ENCODE assay signal across 8 cellular contexts in the genomic region with DNA sequence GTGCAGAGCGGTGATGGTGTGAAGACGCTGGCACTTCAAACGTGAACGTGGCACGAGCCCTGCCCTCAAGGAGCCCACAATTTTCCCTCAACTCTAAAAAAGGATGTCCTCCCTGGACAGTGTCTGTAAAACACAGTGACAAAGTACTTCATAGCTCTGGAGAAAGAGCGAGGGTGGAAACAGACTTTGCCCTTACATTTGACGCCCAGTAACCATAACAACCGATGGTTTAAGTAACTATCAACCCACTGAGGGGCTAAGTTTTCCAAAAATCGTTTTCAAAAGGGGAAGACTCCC. TPM values are rescaled to one million over a fixed set of nuclear protein-coding genes. Genes with fewer than 3 reads are reported as not detected.
DNase-seq lines count a peak whose midpoint lies in the region; ATAC-seq and TF ChIP-seq lines count a peak whose summit lies in the region.

No MANE protein-coding gene starts in this region.

- intact Hi-C loops in sigmoid colon (cut with DNase I) (loop anchor here (1.0 to 5.0 kb wide), 2 partner anchors 40 to 116 kb away; no protein-coding TSS in a partner anchor), posterior vena cava (cut with DNase I) (loop anchor here in 1 of 2 donors (10.0 kb wide), 1 partner anchor 117 kb away; no protein-coding TSS in a partner anchor)

- POLR2A ChIA-PET in SK-N-SH (lab: Yijun Ruan, JAX) = interaction anchor here (1.0 to 3.4 kb wide), 3 partner anchors 8 to 115 kb away, joined by 3 to 50 read pairs (median 3); no protein-coding TSS in a partner anchor

- no peak for TF ChIP-seq CTCF in GM23338 (conservative IDR thresholded peaks at IDR 0.05; ENCODE audit: low read depth in 2 of 2)
- TF ChIP-seq CTCF in SK-N-SH (IDR thresholded peaks at IDR 0.05) = no peak
- TF ChIP-seq CTCF in gastroesophageal sphincter (IDR thresholded peaks at IDR 0.05) = no peak
- TF ChIP-seq CTCF in sigmoid colon (IDR thresholded peaks at IDR 0.05) = no peak

- peak overlapping the region; percentile 95 for H3K4me2 ChIP-seq in GM23338
- peak overlapping the region; percentile 83 for H3K4me2 ChIP-seq in SK-N-SH

- peaks cover 4% of the 10 kb centered on the region; the same call in 1 of the 2 replicates for H3K9me2 ChIP-seq in GM23338 (ENCODE audit: insufficient read depth)
- H3K9me2 ChIP-seq in SK-N-SH = no peaks in the 10 kb centered on the region

- peaks cover 26% of the 10 kb centered on the region for H3K27me3 Mint-ChIP-seq in GM23338 (ENCODE audit: insufficient read depth, low read depth, poor library complexity)

- peak overlapping the region; percentile 76; the same call in 1 of the 2 replicates for H2AFZ ChIP-seq in GM23338
- H2AFZ ChIP-seq in SK-N-SH (ENCODE audit: low read depth) = peak overlapping the region; percentile 75

- H3K36me3 Mint-ChIP-seq in GM23338 (ENCODE audit: low read depth) = no peaks in the 10 kb centered on the region; the same call in 2 of the 3 replicates

- TF ChIP-seq POLR2A in gastroesophageal sphincter (IDR thresholded peaks at IDR 0.05) (no peak), sigmoid colon (IDR thresholded peaks at IDR 0.05) (no peak)

- DNase-seq in GM23338 (ENCODE audit: low spot score) (no peak), SK-N-SH (no peak), sigmoid colon (no peak), SIG-M5 (lab: John Stamatoyannopoulos, UW) (no peak), posterior vena cava (ENCODE audit: low spot score) (no peak)
- DNase-seq in stimulated activated CD4-positive, alpha-beta T cell treated with anti-CD3 and anti-CD28 coated beads, Interleukin-2, amount 100 ng/mL, for 48 hours = no peak

- H3K4me1 ChIP-seq in GM23338 (ENCODE audit: insufficient read depth) (peaks cover 11% of the 10 kb centered on the region; the same call in 1 of the 2 replicates), SK-N-SH (ENCODE audit: control insufficient read depth in 1 of 2, insufficient read depth in 2 of 2, low read depth in 1 of 2, low read length in 1 of 2) (peaks cover 25 to 36% of the 10 kb centered on the region in 2 experiments; a peak in 3 of 4 replicates), gastroesophageal sphincter (peaks cover 0 to 41% (median 11%) of the 10 kb centered on the region in 3 donors), sigmoid colon (peaks cover 0 to 38% (median 29%) of the 10 kb centered on the region in 4 donors)

- H3K4me3 ChIP-seq in GM23338 (peak overlapping the region; percentile 92), SK-N-SH (ENCODE audit: low read depth in 2 of 2, low read length in 1 of 2) (peak overlapping the region; percentile 84 to 91), gastroesophageal sphincter (peak overlapping the region; percentile 86 to 98), sigmoid colon (peak overlapping the region; percentile 98 to 99 (median 98))

- peaks cover 26% of the 10 kb centered on the region for H3K27me3 ChIP-seq in GM23338 (ENCODE audit: insufficient read depth)
- H3K27me3 ChIP-seq in SK-N-SH (ENCODE audit: insufficient read depth) = no peaks in the 10 kb centered on the region
- H3K27me3 ChIP-seq in gastroesophageal sphincter = no peaks in the 10 kb centered on the region
- no peaks in the 10 kb centered on the region for H3K27me3 ChIP-seq in sigmoid colon

- no peak for ATAC-seq in GM23338
- no peak for ATAC-seq in gastroesophageal sphincter
- no peak for ATAC-seq in GM19467 (IDR thresholded peaks at IDR 0.05; ENCODE audit: unreplicated experiment)

- peak overlapping the region; percentile 88 for H3K4me3 Mint-ChIP-seq in GM23338

- peaks cover 15% of the 10 kb centered on the region for H4K20me1 ChIP-seq in GM23338 (replicated peaks; ENCODE audit: insufficient read depth)
- peaks cover 7% of the 10 kb centered on the region; the same call in 1 of the 2 replicates for H4K20me1 ChIP-seq in SK-N-SH (ENCODE audit: insufficient read depth)

- CTCF ChIA-PET in SK-N-SH (lab: Yijun Ruan, JAX) = interaction anchor here (0.8 to 3.3 kb wide), 6 partner anchors 20 to 157 kb away, joined by 3 to 18 read pairs (median 4); no protein-coding TSS in a partner anchor

- H3K79me2 ChIP-seq in GM23338 (replicated peaks; ENCODE audit: insufficient read depth) (peaks cover 46% of the 10 kb centered on the region), SK-N-SH (ENCODE audit: insufficient read depth) (peaks cover 54% of the 10 kb centered on the region)

- WGBS in SK-N-SH (ENCODE audit: low lambda C conversion rate) = 34% methylated on average over 9 of the region's 9 CpGs
- WGBS in gastroesophageal sphincter (ENCODE audit: low coverage in 1 of 2), 2 donors = 4 to 17% methylated on average over 8 to 9 of the region's 9 CpGs
- 5 to 14% methylated on average over 9 of the region's 9 CpGs for WGBS in sigmoid colon, 2 donors

- no peak for TF ChIP-seq RAD21 in SK-N-SH (IDR thresholded peaks at IDR 0.05; ENCODE audit: low read length)

- no peaks in the 10 kb centered on the region for H3K36me3 ChIP-seq in GM23338 (ENCODE audit: insufficient read depth)
- no peaks in the 10 kb centered on the region for H3K36me3 ChIP-seq in SK-N-SH (replicated peaks in 1 of 2; ENCODE audit: control insufficient read depth in 1 of 2, insufficient read depth in 2 of 2, low read length in 1 of 2)
- no peaks in the 10 kb centered on the region for H3K36me3 ChIP-seq in gastroesophageal sphincter
- H3K36me3 ChIP-seq in sigmoid colon = no peaks in the 10 kb centered on the region

- H3K4me1 Mint-ChIP-seq in GM23338 = peaks cover 13% of the 10 kb centered on the region

- H3K9me3 ChIP-seq in SK-N-SH (no peaks in the 10 kb centered on the region), gastroesophageal sphincter (no peaks in the 10 kb centered on the region), sigmoid colon (no peaks in the 10 kb centered on the region)

- no peak overlapping the region for H3K27ac Mint-ChIP-seq in GM23338

- H3K27ac ChIP-seq in GM23338 (ENCODE audit: low read depth) = no peak overlapping the region
- H3K27ac ChIP-seq in SK-N-SH (ENCODE audit: low read depth in 2 of 2, low read length in 1 of 2) = peak overlapping the region; percentile 64 to 85
- H3K27ac ChIP-seq in gastroesophageal sphincter = peak overlapping the region; percentile 82 to 98 (median 94)
- H3K27ac ChIP-seq in sigmoid colon = peak overlapping the region; percentile 94 to 97 (median 94)

- H3F3A ChIP-seq in GM23338 (replicated peaks; ENCODE audit: low read depth) = 0 out of 2 replicates have a peak, but pooled peaks cover 2% of the 10 kb centered on the region
- peaks cover 17% of the 10 kb centered on the region for H3F3A ChIP-seq in SK-N-SH (replicated peaks; ENCODE audit: insufficient read depth)

- peak overlapping the region; percentile 81 for H3K9ac ChIP-seq in SK-N-SH

- H3K9me3 Mint-ChIP-seq in GM23338 = no peaks in the 10 kb centered on the region

- TF ChIP-seq EP300 in SK-N-SH (IDR thresholded peaks at IDR 0.05; ENCODE audit: borderline replicate concordance in 1 of 2, low read depth in 1 of 2, low read length in 1 of 2) = no peak
- no peak for TF ChIP-seq EP300 in gastroesophageal sphincter (IDR thresholded peaks at IDR 0.05)
- no peak for TF ChIP-seq EP300 in sigmoid colon (IDR thresholded peaks at IDR 0.05)

TF ChIP-seq in GM23338, 12 proteins besides CTCF, POLR2A, EP300 and RAD21 (continues in another document):
- no peak for TF ChIP-seq EZH2 (IDR thresholded peaks at IDR 0.05; ENCODE audit: low read depth, unreplicated experiment)

TF ChIP-seq in SK-N-SH, 30 proteins besides CTCF, POLR2A, EP300 and RAD21 (continues in another document):
- TF ChIP-seq GATA2 (CRISPR knock-in tag; IDR thresholded peaks at IDR 0.05) (no peak), YY1 (IDR thresholded peaks at IDR 0.05; ENCODE audit: low read depth) (no peak), EZH2phosphoT487 (IDR thresholded peaks at IDR 0.05; ENCODE audit: borderline replicate concordance, low read depth) (no peak), TCF12 (IDR thresholded peaks at IDR 0.05) (no peak), SIN3A (IDR thresholded peaks at IDR 0.05; ENCODE audit: borderline replicate concordance, low read depth, low read length) (no peak)
- TF ChIP-seq, protein P1, sequence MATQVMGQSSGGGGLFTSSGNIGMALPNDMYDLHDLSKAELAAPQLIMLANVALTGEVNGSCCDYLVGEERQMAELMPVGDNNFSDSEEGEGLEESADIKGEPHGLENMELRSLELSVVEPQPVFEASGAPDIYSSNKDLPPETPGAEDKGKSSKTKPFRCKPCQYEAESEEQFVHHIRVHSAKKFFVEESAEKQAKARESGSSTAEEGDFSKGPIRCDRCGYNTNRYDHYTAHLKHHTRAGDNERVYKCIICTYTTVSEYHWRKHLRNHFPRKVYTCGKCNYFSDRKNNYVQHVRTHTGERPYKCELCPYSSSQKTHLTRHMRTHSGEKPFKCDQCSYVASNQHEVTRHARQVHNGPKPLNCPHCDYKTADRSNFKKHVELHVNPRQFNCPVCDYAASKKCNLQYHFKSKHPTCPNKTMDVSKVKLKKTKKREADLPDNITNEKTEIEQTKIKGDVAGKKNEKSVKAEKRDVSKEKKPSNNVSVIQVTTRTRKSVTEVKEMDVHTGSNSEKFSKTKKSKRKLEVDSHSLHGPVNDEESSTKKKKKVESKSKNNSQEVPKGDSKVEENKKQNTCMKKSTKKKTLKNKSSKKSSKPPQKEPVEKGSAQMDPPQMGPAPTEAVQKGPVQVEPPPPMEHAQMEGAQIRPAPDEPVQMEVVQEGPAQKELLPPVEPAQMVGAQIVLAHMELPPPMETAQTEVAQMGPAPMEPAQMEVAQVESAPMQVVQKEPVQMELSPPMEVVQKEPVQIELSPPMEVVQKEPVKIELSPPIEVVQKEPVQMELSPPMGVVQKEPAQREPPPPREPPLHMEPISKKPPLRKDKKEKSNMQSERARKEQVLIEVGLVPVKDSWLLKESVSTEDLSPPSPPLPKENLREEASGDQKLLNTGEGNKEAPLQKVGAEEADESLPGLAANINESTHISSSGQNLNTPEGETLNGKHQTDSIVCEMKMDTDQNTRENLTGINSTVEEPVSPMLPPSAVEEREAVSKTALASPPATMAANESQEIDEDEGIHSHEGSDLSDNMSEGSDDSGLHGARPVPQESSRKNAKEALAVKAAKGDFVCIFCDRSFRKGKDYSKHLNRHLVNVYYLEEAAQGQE (IDR thresholded peaks at IDR 0.05; ENCODE audit: low read depth, low read length) = no peak

RNA-seq across cellular contexts. Expression of gene TEX2, which starts 1.0 kb away (rescaled TPM):
- total RNA-seq in GM23338 (2014; rRNA removed; shearing (Covaris generic)) = 13.4 and 17.7 TPM in 2 replicates
- 5.6 and 7.5 TPM in 2 replicates for polyA plus RNA-seq in GM23338 (2016; fragmentation: Nextera tagmentation; extraction: Ambion mirVana)
- 24.0 and 30.7 TPM in 2 replicates for polyA plus RNA-seq in SK-N-SH (2012; rRNA removed)
- polyA plus RNA-seq in SK-N-SH (2012; cell fraction: cytosol; rRNA removed) = 26.9 and 29.1 TPM in 2 replicates
- 24.0 and 32.4 TPM in 2 replicates for polyA plus RNA-seq in SK-N-SH (2012; cell fraction: nucleus; rRNA removed)
- 10 to 100 TPM; 37.8 to 60.9 (median 47.0) TPM for total RNA-seq in gastroesophageal sphincter
- total RNA-seq in sigmoid colon = 10 to 100 TPM; 39.3 to 50.7 (median 42.5) TPM
- 10 to 100 TPM in 1 of 3 donors, 1 to 10 TPM in 2; 4.6 to 14.5 (median 7.8) TPM for polyA plus RNA-seq in sigmoid colon
- total RNA-seq in posterior vena cava = 10 to 100 TPM; 24.6 to 27.4 TPM
